Comparison of ENCODE assay signal across 1 cellular context in the genomic region with DNA sequence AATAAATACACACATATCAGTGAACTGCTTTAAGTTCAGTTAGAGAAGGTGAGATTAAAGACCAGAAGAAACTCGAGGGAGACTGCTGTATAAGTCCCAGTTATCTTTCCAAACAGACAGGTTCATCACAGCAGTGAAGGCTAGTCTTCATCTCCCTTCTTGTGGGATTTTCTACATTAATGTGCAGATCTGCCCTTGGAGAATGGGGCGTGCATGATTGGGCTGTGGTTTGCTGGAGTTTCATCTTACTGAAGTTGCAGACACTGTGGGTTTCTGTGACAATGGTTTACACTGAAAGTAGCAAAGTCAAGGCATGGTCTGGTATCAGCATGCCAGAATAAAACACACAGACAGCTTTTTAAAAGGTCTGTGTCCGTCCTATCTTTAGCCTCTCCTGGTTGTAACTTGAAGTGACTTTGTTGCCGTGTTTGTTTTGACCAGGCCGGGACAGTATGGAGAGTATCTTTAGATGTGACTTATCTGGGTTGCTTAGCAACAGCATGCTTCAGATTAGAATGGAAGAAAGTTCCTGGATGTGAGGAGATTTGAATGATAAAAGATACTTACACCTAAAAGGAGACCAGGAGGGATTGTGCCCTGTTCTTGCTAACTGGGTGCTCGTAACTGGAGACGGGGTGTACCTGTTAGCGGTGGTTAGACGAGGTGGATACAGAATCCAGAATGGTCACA.
TF ChIP-seq lines count a peak whose summit lies in the region.

No MANE protein-coding gene starts in this region.

TF ChIP-seq in H1, 55 proteins besides CTCF, POLR2A, EP300 and RAD21:
- no peak for TF ChIP-seq YY1 (IDR thresholded peaks at IDR 0.05; ENCODE audit: low read depth, low read length)
- TF ChIP-seq PHF8 (conservative IDR thresholded peaks at IDR 0.05; ENCODE audit: low read depth, low read length): no peak
- no peak for TF ChIP-seq KDM1A (IDR thresholded peaks at IDR 0.05; ENCODE audit: borderline replicate concordance, low read length)
- no peak for TF ChIP-seq TCF12 (IDR thresholded peaks at IDR 0.05; ENCODE audit: low read depth, low read length)
- TF ChIP-seq, protein P1, sequence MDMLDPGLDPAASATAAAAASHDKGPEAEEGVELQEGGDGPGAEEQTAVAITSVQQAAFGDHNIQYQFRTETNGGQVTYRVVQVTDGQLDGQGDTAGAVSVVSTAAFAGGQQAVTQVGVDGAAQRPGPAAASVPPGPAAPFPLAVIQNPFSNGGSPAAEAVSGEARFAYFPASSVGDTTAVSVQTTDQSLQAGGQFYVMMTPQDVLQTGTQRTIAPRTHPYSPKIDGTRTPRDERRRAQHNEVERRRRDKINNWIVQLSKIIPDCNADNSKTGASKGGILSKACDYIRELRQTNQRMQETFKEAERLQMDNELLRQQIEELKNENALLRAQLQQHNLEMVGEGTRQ (IDR thresholded peaks at IDR 0.05; ENCODE audit: low read length): no peak
- no peak for TF ChIP-seq TBP (IDR thresholded peaks at IDR 0.05; ENCODE audit: low read depth, low read length)
- no peak for TF ChIP-seq HDAC6 (IDR thresholded peaks at IDR 0.05; ENCODE audit: low read depth, low read length)
- no peak for TF ChIP-seq RNF2 (IDR thresholded peaks at IDR 0.05; ENCODE audit: borderline replicate concordance, low read depth, low read length, missing control alignments, poor library complexity, severe bottlenecking)
- no peak for TF ChIP-seq JUN (IDR thresholded peaks at IDR 0.05; ENCODE audit: low read depth, low read length)
- no peak for TF ChIP-seq SIRT6 (IDR thresholded peaks at IDR 0.05; ENCODE audit: low read length)
- TF ChIP-seq HDAC2 (IDR thresholded peaks at IDR 0.05; ENCODE audit: borderline replicate concordance in 1 of 2, low read depth in 2 of 2, low read length in 2 of 2): no peak
- TF ChIP-seq RXRA (IDR thresholded peaks at IDR 0.05; ENCODE audit: insufficient read depth, low read depth, low read length): no peak
